In genomic region chr3:129794319-129795201, GRCh38 we compare ENCODE assay signal across 8 cellular contexts.
DNase-seq lines count a peak whose midpoint lies in the region; FAIRE-seq and TF ChIP-seq lines count a peak whose summit lies in the region.

No MANE protein-coding gene starts in this region.

- peak overlapping the region; percentile 59 for H3K4me2 ChIP-seq in GM23248 (ENCODE audit: unreplicated experiment)

- in situ Hi-C loops in GM23248 (cut with MboI), result no loop called here
- in situ Hi-C loops in T47D (cut with HindIII; ENCODE audit: low pct_unique_long_range_greater_than_20kb, low sequenced_read_pairs), result no loop called here

- intact Hi-C loops in A673 (cut with micrococcal nuclease; ENCODE audit: unreplicated experiment), result no loop called here

- H3K36me3 ChIP-seq in A673 (ENCODE audit: insufficient read depth, low read length, poor library complexity, severe bottlenecking) (no peaks in the 10 kb centered on the region), GM23248 (ENCODE audit: low read depth) (no peaks in the 10 kb centered on the region), stomach smooth muscle (ENCODE audit: control insufficient read depth in 2 of 2, insufficient read depth in 2 of 2, low read length in 2 of 2) (no peaks in the 10 kb centered on the region)

- H3K27me3 ChIP-seq in A673 (replicated peaks; ENCODE audit: insufficient read depth, low read depth, low read length, poor library complexity), result no peaks in the 10 kb centered on the region
- no peaks in the 10 kb centered on the region for H3K27me3 ChIP-seq in GM23248 (replicated peaks; ENCODE audit: insufficient read depth)
- H3K27me3 ChIP-seq in stomach smooth muscle (ENCODE audit: control insufficient read depth in 1 of 2, insufficient read depth in 2 of 2, low read length in 2 of 2), result no peaks in the 10 kb centered on the region

- peaks cover 16% of the 10 kb centered on the region for H3F3A ChIP-seq in GM23248 (ENCODE audit: insufficient read depth)

- BruUV-seq in A673 (replicated peaks; lab: Mats Ljungman, UMichigan), result no TSS peak

- no peak for FAIRE-seq in GM19239 (lab: Jason Lieb, UNC)

- TF ChIP-seq CTCF in A673 (conservative IDR thresholded peaks at IDR 0.05; ENCODE audit: low read depth, low read length), result no peak

- no peaks in the 10 kb centered on the region for H3K9me2 ChIP-seq in GM23248 (ENCODE audit: insufficient read depth)

- POLR2A ChIA-PET in A673 (lab: Charles Lee; ENCODE audit: low non-redundant PET), result no interaction called here

- peaks cover 24% of the 10 kb centered on the region for H3K4me1 ChIP-seq in A673 (ENCODE audit: insufficient read depth, low read length, poor library complexity, severe bottlenecking)
- H3K4me1 ChIP-seq in GM23248 (ENCODE audit: insufficient read depth), result peaks cover 33% of the 10 kb centered on the region
- H3K4me1 ChIP-seq in stomach smooth muscle (ENCODE audit: control insufficient read depth, insufficient read depth, low read length), result peaks cover 8% of the 10 kb centered on the region

- WGBS in GM23248 (ENCODE audit: low coverage in 1 of 2, low lambda C conversion rate in 2 of 2, missing lambda C conversion rate in 2 of 2), 2 experiments, result 26 to 34% methylated on average over 14 of the region's 14 CpGs

- peaks cover 13% of the 10 kb centered on the region; the same call in 1 of the 2 replicates for H3K79me2 ChIP-seq in GM23248 (ENCODE audit: insufficient read depth)

- H3K9me3 ChIP-seq in A673 (ENCODE audit: low read depth, low read length, poor library complexity, severe bottlenecking) (no peaks in the 10 kb centered on the region), GM23248 (ENCODE audit: low read depth) (no peaks in the 10 kb centered on the region), stomach smooth muscle (ENCODE audit: control insufficient read depth in 2 of 2, low read length in 2 of 2) (no peaks in the 10 kb centered on the region)

- CTCF ChIA-PET in A673 (lab: Charles Lee), result no interaction called here

- H4K20me1 ChIP-seq in GM23248 (ENCODE audit: insufficient read depth), result no peaks in the 10 kb centered on the region

- no peak overlapping the region for H3K9ac ChIP-seq in GM23248
- H3K9ac ChIP-seq in stomach smooth muscle (ENCODE audit: low read length in 2 of 2), result peak overlapping the region; percentile 36 to 46

- H3K4me3 ChIP-seq in A673 (ENCODE audit: low read depth, low read length, poor library complexity, severe bottlenecking), result peak overlapping the region; percentile 18
- peak overlapping the region; percentile 30; the same call in 1 of the 2 replicates for H3K4me3 ChIP-seq in GM23248
- H3K4me3 ChIP-seq in stomach smooth muscle (ENCODE audit: low read length in 2 of 2), result peak overlapping the region in 1 of 2 donors; percentile 40

- DNase-seq in A673 (ENCODE audit: low spot score) (peak; percentile 61), GM23248 (peak; percentile 53), NCI-H2196 treated with DMSO at 0.1 percent for 48 hours (lab: John Stamatoyannopoulos, UW; ENCODE audit: unreplicated experiment) (peak; percentile 81), T47D (ENCODE audit: low read depth in 1 of 2, low spot score in 1 of 2) (peak; percentile 18 to 66), kidney glomerular epithelial cell (lab: John Stamatoyannopoulos, UW) (peak; percentile 75), GM19239 (ENCODE audit: insufficient read length, low spot score) (no peak), cerebellar cortex (ENCODE audit: low spot score) (no peak)

- H3K27ac ChIP-seq in A673 (ENCODE audit: low read depth, low read length, poor library complexity, severe bottlenecking), result no peak overlapping the region
- peak overlapping the region; percentile 27 for H3K27ac ChIP-seq in GM23248
- no peak overlapping the region for H3K27ac ChIP-seq in stomach smooth muscle (ENCODE audit: low read length)

- no peak overlapping the region for H2AFZ ChIP-seq in GM23248

Comparison
In these comparisons a context has a peak if more than half of its experiments do, and no peak if none do; other contexts are left out.
1. DNase-seq: peak in A673 (single experiment), GM23248 (single experiment), NCI-H2196 treated with DMSO at 0.1 percent for 48 hours (single experiment), T47D (2 of 2) and kidney glomerular epithelial cell (single experiment); none in GM19239 (single experiment) and cerebellar cortex (single experiment).